In the genomic region with DNA sequence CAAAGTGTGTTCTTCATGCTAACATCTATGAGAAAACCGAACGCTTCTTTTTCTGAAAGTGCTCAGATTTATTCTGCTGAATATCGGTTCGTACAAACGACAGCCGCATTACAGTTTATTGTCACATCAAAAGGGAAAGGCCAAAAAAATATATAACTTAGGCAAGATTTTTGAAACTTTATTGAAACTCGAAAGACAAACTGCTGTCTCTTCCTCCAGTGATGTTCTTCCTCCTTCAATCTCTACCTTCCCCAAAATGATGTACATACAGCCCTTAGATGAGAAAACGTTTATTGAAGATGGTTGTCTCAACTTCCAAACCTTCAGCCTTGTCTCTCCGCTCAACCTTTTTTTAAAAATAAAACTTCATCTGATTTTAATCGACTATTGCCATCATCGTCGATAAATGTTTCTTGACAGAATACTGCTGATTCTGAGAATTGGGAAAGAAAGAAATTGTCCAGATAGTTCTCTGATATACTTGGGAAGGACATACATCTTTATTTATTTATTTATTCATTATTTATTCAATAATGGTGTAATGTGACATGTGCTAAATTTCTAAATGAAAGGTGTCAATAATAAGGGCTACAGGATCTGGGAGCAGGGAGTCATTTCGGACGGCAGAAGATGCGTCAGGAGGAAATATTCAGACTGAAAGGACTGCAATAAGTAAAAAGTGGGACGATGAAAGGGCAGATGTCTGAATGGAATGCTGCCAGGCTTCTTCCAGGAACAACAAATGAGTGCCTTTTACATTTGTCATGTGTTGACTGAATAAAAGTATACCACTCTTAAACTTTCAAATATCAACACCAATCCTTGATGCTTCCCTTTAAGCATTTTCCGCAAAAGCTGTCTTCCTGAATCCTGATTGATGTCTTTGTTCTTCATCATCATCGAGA, we compare ENCODE assay signal across 8 cellular contexts. TPM values are rescaled to one million over a fixed set of nuclear protein-coding genes. Genes with fewer than 3 reads are reported as not detected.
DNase-seq lines count a peak whose midpoint lies in the region; FAIRE-seq and TF ChIP-seq lines count a peak whose summit lies in the region.

No MANE protein-coding gene starts in this region.

- H3K36me3 ChIP-seq in HUES64 (ENCODE audit: insufficient read depth, low read length) (no peaks in the 10 kb centered on the region), bronchial epithelial cell (ENCODE audit: control insufficient read depth, insufficient read depth, low read length) (no peaks in the 10 kb centered on the region), muscle layer of colon (ENCODE audit: insufficient read depth, low read length) (peaks cover 6% of the 10 kb centered on the region)

- H3K27ac ChIP-seq in HUES64 (ENCODE audit: low read depth, low read length) (peak overlapping the region; percentile 54; the same call in 1 of the 2 replicates), muscle layer of colon (ENCODE audit: low read depth, low read length) (peak overlapping the region; percentile 79)

- DNase-seq in AG04449 (ENCODE audit: low read depth, low spot score) (no peak), bronchial epithelial cell (ENCODE audit: low read depth) (no peak), COR-L47 (lab: John Stamatoyannopoulos, UW) (no peak), GM19238 (ENCODE audit: insufficient read length, low spot score) (no peak), inferior parietal cortex (ENCODE audit: extremely low spot score) (no peak)
- no peak for DNase-seq in activated effector memory CD4-positive, alpha-beta T cell treated with Interleukin-2 at 50 U/mL for 16 hours

- POLR2A ChIA-PET in AG04449 (lab: Yijun Ruan, JAX), result interaction anchor here (1.0 kb wide), 1 partner anchor 22 kb away, joined by 3 read pairs; no protein-coding TSS in a partner anchor

- WGBS in HUES64, result 59% methylated on average over 17 of the region's 18 CpGs

- H3K9me3 ChIP-seq in HUES64 (ENCODE audit: insufficient read depth, low read depth, low read length) (no peaks in the 10 kb centered on the region), muscle layer of colon (ENCODE audit: low read length) (no peaks in the 10 kb centered on the region)

- H3K4me3 ChIP-seq in AG04449 (ENCODE audit: low read depth, low read length) (peak overlapping the region; percentile 69), HUES64 (ENCODE audit: low read length) (peak overlapping the region; percentile 87), bronchial epithelial cell (ENCODE audit: low read depth, low read length) (peak overlapping the region; percentile 69), muscle layer of colon (ENCODE audit: low read depth in 1 of 2, low read length in 2 of 2) (peak overlapping the region; percentile 26 to 59)

- CTCF ChIA-PET in AG04449 (lab: Yijun Ruan, JAX), result interaction anchor here (2.5 to 3.5 kb wide), 4 partner anchors 16 to 110 kb away, joined by 7 to 17 read pairs (median 15); no protein-coding TSS in a partner anchor

- no peak for FAIRE-seq in bronchial epithelial cell (lab: Jason Lieb, UNC)

- peaks cover 17% of the 10 kb centered on the region for H3K4me1 ChIP-seq in HUES64 (ENCODE audit: insufficient read depth, low read length)
- H3K4me1 ChIP-seq in muscle layer of colon (ENCODE audit: insufficient read depth, low read length), result peaks cover 61% of the 10 kb centered on the region

- H3K9ac ChIP-seq in HUES64 (ENCODE audit: low read depth, low read length) (peak overlapping the region; percentile 67; the same call in 1 of the 2 replicates), muscle layer of colon (ENCODE audit: low read length) (no peak overlapping the region)

- no peak for TF ChIP-seq CTCF in AG04449 (IDR thresholded peaks at IDR 0.05; ENCODE audit: insufficient read depth, low read length, missing control alignments)
- no peak for TF ChIP-seq CTCF in bronchial epithelial cell (IDR thresholded peaks at IDR 0.05; ENCODE audit: insufficient read depth, low read length, severe bottlenecking)

- H3K27me3 ChIP-seq in HUES64 (ENCODE audit: insufficient read depth, low read length) (no peaks in the 10 kb centered on the region), bronchial epithelial cell (ENCODE audit: control insufficient read depth, insufficient read depth, low read length) (no peaks in the 10 kb centered on the region), muscle layer of colon (ENCODE audit: control insufficient read depth in 1 of 2, insufficient read depth in 2 of 2, low read length in 2 of 2) (no peaks in the 10 kb centered on the region)

RNA-seq across cellular contexts. Expression of gene MDM1, which starts 0.8 kb away (rescaled TPM):
- polyA plus RNA-seq in HUES64 (2013, experiment 1 of 2), result 10.6 TPM
- 8.6 TPM for polyA plus RNA-seq in HUES64 (2013, experiment 2 of 2)
- total RNA-seq in bronchial epithelial cell, result 5.8 and 6.4 TPM in 2 replicates
